15 cellular contexts compared by ENCODE assay signal in the genomic region with DNA sequence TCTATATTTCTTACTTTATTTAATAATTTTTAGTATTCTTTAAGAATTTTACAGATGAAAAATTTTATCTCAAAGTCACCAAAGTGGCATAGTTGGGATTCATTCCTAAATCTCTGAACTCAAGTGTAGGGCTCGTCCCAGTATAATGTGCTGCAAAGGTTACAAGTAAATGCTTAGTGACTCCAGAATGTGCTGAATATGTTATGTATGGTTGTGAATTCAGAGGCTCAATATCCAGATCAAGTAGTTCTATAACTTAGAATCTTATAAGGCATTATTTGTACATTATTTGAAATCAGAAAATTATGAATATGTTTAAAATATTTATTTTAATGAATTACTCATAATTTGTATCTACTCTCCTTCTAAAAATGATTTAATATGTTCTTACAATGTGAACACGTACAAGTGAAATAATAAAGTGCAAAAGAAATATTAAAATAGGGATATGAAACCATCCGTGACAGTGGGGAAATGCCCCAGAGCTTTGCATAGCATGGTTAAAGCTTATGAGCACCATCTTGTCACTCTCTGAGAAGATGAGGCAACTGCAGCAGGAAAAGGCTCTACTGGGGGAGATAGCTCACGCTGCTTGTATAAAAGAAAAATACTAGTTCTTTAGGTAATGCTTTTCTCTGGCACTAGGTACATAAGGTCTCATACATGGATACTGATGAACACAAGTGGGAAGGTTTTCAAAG.
DNase-seq lines count a peak whose midpoint lies in the region; ATAC-seq, FAIRE-seq and TF ChIP-seq lines count a peak whose summit lies in the region.
"Had no signal": no experiment of that assay in that cellular context is flagged by ENCODE, and none has a peak within 500 bp of the region (broad histone marks: within the 10 kb centered on the region; RNA-seq: fewer than 3 reads in every experiment).

No MANE protein-coding gene starts in this region.

- no peaks in the 10 kb centered on the region for H4K20me1 ChIP-seq in OCI-LY3 (ENCODE audit: insufficient read depth, low read length)

- no peaks in the 10 kb centered on the region for H3K36me3 ChIP-seq in OCI-LY3 (replicated peaks; ENCODE audit: low read depth, low read length)
- H3K36me3 ChIP-seq in small intestine (ENCODE audit: control insufficient read depth in 2 of 2, insufficient read depth in 2 of 2, low read length in 2 of 2) = no peaks in the 10 kb centered on the region
- H3K36me3 ChIP-seq in HAP-1 (replicated peaks) = no peaks in the 10 kb centered on the region
- H3K36me3 ChIP-seq: cardiac muscle cell had no signal

- H3K9ac ChIP-seq in OCI-LY3 (ENCODE audit: low read length) = peak overlapping the region; percentile 93

- no peaks in the 10 kb centered on the region for H3K27me3 ChIP-seq in OCI-LY3 (ENCODE audit: low read depth, low read length)
- H3K27me3 ChIP-seq in small intestine (ENCODE audit: control insufficient read depth in 2 of 2, insufficient read depth in 2 of 2, low read length in 2 of 2) = no peaks in the 10 kb centered on the region
- no peaks in the 10 kb centered on the region for H3K27me3 ChIP-seq in HAP-1 (ENCODE audit: low read depth)

- TF ChIP-seq CTCF in GM13976 (IDR thresholded peaks at IDR 0.05; ENCODE audit: borderline replicate concordance, control extremely low read depth, extremely low read depth, insufficient read depth, missing control alignments) (no peak), OCI-LY3 (IDR thresholded peaks at IDR 0.05; ENCODE audit: low read depth, low read length) (no peak)

- no peak overlapping the region for H2AFZ ChIP-seq in OCI-LY3 (ENCODE audit: low read depth, low read length)

- H3K27ac ChIP-seq in OCI-LY3 (ENCODE audit: low read length) (peak overlapping the region; percentile 98), small intestine (ENCODE audit: low read depth in 1 of 2, low read length in 1 of 2) (no peak overlapping the region)
- H3K27ac ChIP-seq: cardiac muscle cell had no signal

- no peaks in the 10 kb centered on the region for H3K79me2 ChIP-seq in OCI-LY3 (ENCODE audit: low read length)

- 90 to 93% (median 93%) methylated on average over 4 of the region's 4 CpGs for WGBS in small intestine, 3 donors

- H3K4me1 ChIP-seq in OCI-LY3 (ENCODE audit: low read length) (peaks cover 59% of the 10 kb centered on the region), small intestine (ENCODE audit: control insufficient read depth in 2 of 2, insufficient read depth in 1 of 2, low read depth in 1 of 2, low read length in 1 of 2) (peaks cover 0 to 7% of the 10 kb centered on the region in 2 donors), HAP-1 (peaks cover 18% of the 10 kb centered on the region)

- in situ Hi-C loops in GM13976 (cut with MboI; ENCODE audit: low sequenced_read_pairs, unreplicated experiment) (no loop called here), HAP-1 (cut with MboI; ENCODE audit: low sequenced_read_pairs) (no loop called here)

- H3K4me3 ChIP-seq in OCI-LY3 (ENCODE audit: low read length) = peak overlapping the region; percentile 69
- no peak overlapping the region for H3K4me3 ChIP-seq in small intestine (ENCODE audit: low read depth in 1 of 2, low read length in 2 of 2)
- H3K4me3 ChIP-seq in HAP-1 = no peak overlapping the region
- H3K4me3 ChIP-seq: cardiac muscle cell, smooth muscle cell had no signal

- no peak for FAIRE-seq in small intestine (lab: Jason Lieb, UNC)
- FAIRE-seq: G401.6, RCC 7860 had no signal

- H3K4me2 ChIP-seq in OCI-LY3 (ENCODE audit: low read length) = peak overlapping the region; percentile 88
- H3K4me2 ChIP-seq: smooth muscle cell had no signal

- ATAC-seq in GM21447 (IDR thresholded peaks at IDR 0.05; ENCODE audit: unreplicated experiment) = peak; percentile 83
- peak; percentile 90 for ATAC-seq in HG03103 (IDR thresholded peaks at IDR 0.05; ENCODE audit: low read depth, unreplicated experiment)
- no peak for ATAC-seq in SK-N-SH treated with all-trans-retinoic acid at 6 μM for 48 hours

- DNase-seq in GM13976 (ENCODE audit: low spot score) = peak; percentile 63
- no peak for DNase-seq in NCI-H526 treated with DMSO at 0.1 percent for 48 hours (lab: John Stamatoyannopoulos, UW)
- no peak for DNase-seq in small intestine
- DNase-seq in HAP-1 (ENCODE audit: low spot score in 2 of 2) = no peak
- DNase-seq: activated gamma-delta T cell; nephron progenitor cell; stimulated activated CD8-positive, alpha-beta memory T cell treated with anti-CD3 and anti-CD28 coated beads, Interleukin-4, amount 100 ng/mL, for 48 hours had no signal

- H3K9me3 ChIP-seq in OCI-LY3 (ENCODE audit: insufficient read depth, low read length) (no peaks in the 10 kb centered on the region; the same call in 1 of the 2 replicates), small intestine (ENCODE audit: control insufficient read depth, low read depth) (no peaks in the 10 kb centered on the region), HAP-1 (no peaks in the 10 kb centered on the region)

TF ChIP-seq in SK-N-SH treated with all-trans-retinoic acid at 6 μM for 48 hours, 23 proteins besides CTCF, POLR2A, EP300 and RAD21:
- TF ChIP-seq ZC3H10 (CRISPR knock-in tag; IDR thresholded peaks at IDR 0.05) (no peak), ZFP30 (CRISPR knock-in tag; IDR thresholded peaks at IDR 0.05) (no peak), TSHZ2 (CRISPR knock-in tag; IDR thresholded peaks at IDR 0.05) (no peak), BACH2 (CRISPR knock-in tag; IDR thresholded peaks at IDR 0.05; ENCODE audit: borderline replicate concordance) (no peak), ESRRG (CRISPR knock-in tag; IDR thresholded peaks at IDR 0.05) (no peak), OSR1 (CRISPR knock-in tag; IDR thresholded peaks at IDR 0.05) (no peak), CSDC2 (CRISPR knock-in tag; IDR thresholded peaks at IDR 0.05) (no peak), ZNF8 (CRISPR knock-in tag; IDR thresholded peaks at IDR 0.05) (no peak)
TF ChIP-seq in SK-N-SH treated with all-trans-retinoic acid at 6 μM for 48 hours: peak in this region for 0.
